36 cellular contexts compared by ENCODE assay signal in genomic region chr7:106248616-106249015, GRCh38.
"Had no signal": no experiment of that assay in that cellular context is flagged by ENCODE, and none has a peak within 500 bp of the region (broad histone marks: within the 10 kb centered on the region; RNA-seq: fewer than 3 reads in every experiment).

No MANE protein-coding gene starts in this region.

- FAIRE-seq: bronchial epithelial cell, K562 had no signal

- H3K27me3 Mint-ChIP-seq: activated CD4-positive, alpha-beta T cell treated with anti-CD3 and anti-CD28 coated beads for 36 hours; activated naive CD4-positive, alpha-beta T cell treated with anti-CD3 and anti-CD28 coated beads, Interleukin-2, amount 10 ng/mL, durations not matched to agents 7 days and 5 days; activated naive CD8-positive, alpha-beta T cell; activated naive CD8-positive, alpha-beta T cell treated with anti-CD3 and anti-CD28 coated beads, Interleukin-2, amount 50 U/mL, for 24 hours; brain had no signal

- H3K9me3 ChIP-seq: Peyer's patch, SJSA1, SK-N-SH had no signal

- H3K27ac ChIP-seq: Peyer's patch, SJSA1 had no signal

- H3K9ac ChIP-seq: SK-N-SH had no signal

- H3K4me1 ChIP-seq: Peyer's patch, SJSA1 had no signal

- H3K4me3 ChIP-seq: K562, Peyer's patch, SJSA1 had no signal

- H3K4me3 Mint-ChIP-seq: activated CD4-positive, alpha-beta T cell treated with anti-CD3 and anti-CD28 coated beads for 36 hours; activated CD4-positive, alpha-beta T cell treated with anti-CD3 and anti-CD28 coated beads, Interleukin-2, amount 10 ng/mL, durations not matched to agents 7 days and 5 days; activated naive CD4-positive, alpha-beta T cell treated with anti-CD3 and anti-CD28 coated beads, Interleukin-2, amount 10 ng/mL, durations not matched to agents 7 days and 5 days; activated naive CD8-positive, alpha-beta T cell; activated naive CD8-positive, alpha-beta T cell treated with anti-CD3 and anti-CD28 coated beads, Interleukin-2, amount 50 U/mL, for 24 hours; brain; T-helper 1 cell treated with Interleukin-12 subunit alpha and Interleukin-12 subunit beta and Interleukin-4 antibody, amounts not matched to agents 30 μg/mL and 1 μg/mL, for 36 hours; T-helper 2 cell treated with Interferon-gamma antibody and Interleukin-4, amounts not matched to agents 5 μg/mL and 100 μg/mL, for 36 hours; WTC11 had no signal

- ATAC-seq: activated CD4-positive, CD25-positive, alpha-beta regulatory T cell treated with anti-CD3 and anti-CD28 coated beads, Interleukin-2, amount 50 U/mL, for 24 hours; activated naive CD8-positive, alpha-beta T cell treated with anti-CD3 and anti-CD28 coated beads, Interleukin-2, amount 50 U/mL, for 24 hours; PC-3; WTC11 had no signal

- H3K27ac Mint-ChIP-seq: activated CD4-positive, alpha-beta T cell treated with anti-CD3 and anti-CD28 coated beads for 36 hours; activated CD4-positive, alpha-beta T cell treated with anti-CD3 and anti-CD28 coated beads, Interleukin-2, amount 10 ng/mL, durations not matched to agents 7 days and 5 days; activated naive CD4-positive, alpha-beta T cell treated with anti-CD3 and anti-CD28 coated beads, Interleukin-2, amount 10 ng/mL, durations not matched to agents 7 days and 5 days; activated naive CD8-positive, alpha-beta T cell treated with anti-CD3 and anti-CD28 coated beads, Interleukin-2, amount 50 U/mL, for 24 hours; brain; T-helper 1 cell treated with Interleukin-12 subunit alpha and Interleukin-12 subunit beta and Interleukin-4 antibody, amounts not matched to agents 30 μg/mL and 1 μg/mL, for 36 hours; T-helper 2 cell treated with Interferon-gamma antibody and Interleukin-4, amounts not matched to agents 5 μg/mL and 100 μg/mL, for 36 hours; WTC11 had no signal

- H3K4me2 ChIP-seq: SK-N-SH had no signal

- H3K27me3 ChIP-seq: Peyer's patch, SJSA1 had no signal

- DNase-seq: activated CD4-positive, alpha-beta T cell treated with anti-CD3 and anti-CD28 coated beads for 36 hours; activated CD4-positive, alpha-beta T cell treated with anti-CD3 and anti-CD28 coated beads, Interleukin-2, amount 10 ng/mL, durations not matched to agents 7 days and 5 days; activated CD4-positive, alpha-beta T cell treated with anti-CD3 and anti-CD28 coated beads, Interleukin-2, amount 50 U/mL, for 48 hours; activated CD8-positive, alpha-beta memory T cell treated with anti-CD3 and anti-CD28 coated beads, Interleukin-2, amount 50 U/mL, for 4 hours; activated effector memory CD4-positive, alpha-beta T cell treated with Interleukin-2 at 50 U/mL for 16 hours; activated naive CD4-positive, alpha-beta T cell treated with anti-CD3 and anti-CD28 coated beads, Interleukin-2, amount 10 ng/mL, durations not matched to agents 7 days and 5 days; activated naive CD8-positive, alpha-beta T cell treated with anti-CD3 and anti-CD28 coated beads, Interleukin-2, amount 50 U/mL, for 24 hours; activated T-cell treated with anti-CD3 and anti-CD28 coated beads for 4 hours; activated T-cell treated with anti-CD3 and anti-CD28 coated beads, Interleukin-2, amount 50 U/mL, for 48 hours; anterior cingulate cortex; caudate nucleus; NCI-H1092 treated with DMSO at 0.1 percent for 48 hours; NCI-H1417 treated with DMSO at 0.1 percent for 48 hours; NCI-H187 treated with DMSO at 0.1 percent for 48 hours; NCI-H2081; NCI-H2171 treated with DMSO at 0.1 percent for 48 hours; NCI-H2227 treated with DMSO at 0.1 percent for 48 hours; NCI-H446; NCI-H510A treated with DMSO at 0.1 percent for 48 hours; NCI-H526 treated with DMSO at 0.1 percent for 48 hours; NCI-H774; NK-92 treated with Interleukin-12 subunit alpha and Interleukin-12 subunit beta, amount 100 ng/mL, for 24 hours; PC-3; Peyer's patch; RPMI8226; SHP77 treated with DMSO at 0.1 percent for 48 hours; SK-N-SH had no signal

- H3K4me1 Mint-ChIP-seq: activated CD4-positive, alpha-beta T cell treated with anti-CD3 and anti-CD28 coated beads, Interleukin-2, amount 10 ng/mL, durations not matched to agents 7 days and 5 days; activated naive CD4-positive, alpha-beta T cell treated with anti-CD3 and anti-CD28 coated beads, Interleukin-2, amount 10 ng/mL, durations not matched to agents 7 days and 5 days; activated naive CD8-positive, alpha-beta T cell treated with anti-CD3 and anti-CD28 coated beads, Interleukin-2, amount 50 U/mL, for 24 hours; brain; WTC11 had no signal
